In genomic region chr6:75349262-75349984, GRCh38 we compare ENCODE assay signal across 1 cellular context.
TF ChIP-seq lines count a peak whose summit lies in the region.

No MANE protein-coding gene starts in this region.

TF ChIP-seq in H1, 55 proteins besides CTCF, POLR2A, EP300 and RAD21 (continued from another document):
- TF ChIP-seq CHD7 (IDR thresholded peaks at IDR 0.05; ENCODE audit: insufficient replicate concordance, low read length) (no peak), TCF12 (IDR thresholded peaks at IDR 0.05; ENCODE audit: low read depth, low read length) (no peak), KDM1A (IDR thresholded peaks at IDR 0.05; ENCODE audit: borderline replicate concordance, low read length) (no peak), TBP (IDR thresholded peaks at IDR 0.05; ENCODE audit: low read depth, low read length) (peak; percentile 60), BACH1 (IDR thresholded peaks at IDR 0.05; ENCODE audit: low read length) (0 out of 2 replicates have a peak, but pooled peaks have one; percentile 26), JUND (IDR thresholded peaks at IDR 0.05; ENCODE audit: low read length) (no peak), CEBPB (IDR thresholded peaks at IDR 0.05; ENCODE audit: low read depth, low read length) (no peak), CTBP2 (IDR thresholded peaks at IDR 0.05; ENCODE audit: borderline replicate concordance, insufficient read depth, insufficient read length, low read length) (peak; percentile 27), TAF7 (optimal IDR thresholded peaks at IDR 0.05; ENCODE audit: borderline replicate concordance, low read depth, low read length) (peak; percentile 34), HDAC2 (IDR thresholded peaks at IDR 0.05; ENCODE audit: borderline replicate concordance in 1 of 2, low read depth in 2 of 2, low read length in 2 of 2) (peak; percentile 1 to 64; a peak in 1 of 4 replicates), SIX5 (IDR thresholded peaks at IDR 0.05; ENCODE audit: low read depth, low read length) (no peak), KDM4A (IDR thresholded peaks at IDR 0.05; ENCODE audit: low read depth, low read length, severe bottlenecking) (peak; percentile 38), YY1 (IDR thresholded peaks at IDR 0.05; ENCODE audit: low read depth, low read length) (no peak), NANOG (IDR thresholded peaks at IDR 0.05; ENCODE audit: insufficient read depth, low read depth, low read length, poor library complexity, severe bottlenecking) (no peak), MAX (IDR thresholded peaks at IDR 0.05) (peak; percentile 30; the same call in 1 of the 2 replicates), EGR1 (IDR thresholded peaks at IDR 0.05; ENCODE audit: borderline replicate concordance, low read depth, low read length) (no peak), SP4 (IDR thresholded peaks at IDR 0.05; ENCODE audit: low read length) (no peak), CREB1 (IDR thresholded peaks at IDR 0.05) (no peak), KDM5A (IDR thresholded peaks at IDR 0.05; ENCODE audit: low read length) (no peak), BCL11A (IDR thresholded peaks at IDR 0.05; ENCODE audit: low read depth in 2 of 2, low read length in 2 of 2) (no peak), RBBP5 (IDR thresholded peaks at IDR 0.05; ENCODE audit: borderline replicate concordance, low read depth, low read length) (peak; percentile 96)
TF ChIP-seq in H1: peak in this region for 13.
